Comparison of ENCODE assay signal across 3 cellular contexts in genomic region chr7:39529582-39529981, GRCh38.
"Had no signal": no experiment of that assay in that cellular context is flagged by ENCODE, and none has a peak within 500 bp of the region (broad histone marks: within the 10 kb centered on the region; RNA-seq: fewer than 3 reads in every experiment).

No MANE protein-coding gene starts in this region.

- H3K4me3 ChIP-seq: GM12878 had no signal

- DNase-seq: GDM1, GF-D8 had no signal

- ATAC-seq: GM12878 had no signal
